ENCODE assay signal across 9 cellular contexts in genomic region chr2:222707689-222708273, GRCh38. TPM values are rescaled to one million over a fixed set of nuclear protein-coding genes. Genes with fewer than 3 reads are reported as not detected.
DNase-seq lines count a peak whose midpoint lies in the region; ATAC-seq and TF ChIP-seq lines count a peak whose summit lies in the region.
"Had no signal": no experiment of that assay in that cellular context is flagged by ENCODE, and none has a peak within 500 bp of the region (broad histone marks: within the 10 kb centered on the region; RNA-seq: fewer than 3 reads in every experiment).

No MANE protein-coding gene starts in this region.

- H3K9me3 ChIP-seq in T-helper 17 cell (ENCODE audit: control insufficient read depth, low read length, poor library complexity, severe bottlenecking) = no peaks in the 10 kb centered on the region
- no peaks in the 10 kb centered on the region for H3K9me3 ChIP-seq in lower lobe of right lung

- in situ Hi-C loops in ACHN (cut with HindIII; ENCODE audit: low pct_ligation_motif_present, low pct_unique_long_range_greater_than_20kb, low sequenced_read_pairs) = no loop called here

- ATAC-seq in HG02759 (IDR thresholded peaks at IDR 0.05; ENCODE audit: unreplicated experiment) (peak; percentile 52), T-helper 17 cell (peak; percentile 55), lower lobe of right lung (peak; percentile 50 to 52)

- peaks cover 25% of the 10 kb centered on the region for H3K4me1 ChIP-seq in lower lobe of right lung

- H3K36me3 ChIP-seq in lower lobe of right lung = no peaks in the 10 kb centered on the region

- DNase-seq in ELR (ENCODE audit: low read depth) (peak; percentile 86), T-helper 17 cell (no peak), lower lobe of right lung (no peak), ACHN (no peak), coronary artery (ENCODE audit: low spot score) (no peak), NCI-H1048 (lab: John Stamatoyannopoulos, UW) (no peak), C1 segment of cervical spinal cord (lab: John Stamatoyannopoulos, UW) (no peak)

- no peaks in the 10 kb centered on the region for H3K27me3 ChIP-seq in lower lobe of right lung (ENCODE audit: low read depth)

- intact Hi-C loops in lower lobe of right lung (cut with DNase I) = no loop called here

- no peaks in the 10 kb centered on the region for H3K36me3 Mint-ChIP-seq in T-helper 17 cell (ENCODE audit: low read depth)

- peak overlapping the region; percentile 7 for H3K4me3 Mint-ChIP-seq in T-helper 17 cell

- TF ChIP-seq CTCF in lower lobe of right lung (IDR thresholded peaks at IDR 0.05) (no peak), coronary artery (IDR thresholded peaks at IDR 0.05) (no peak)

- no peak overlapping the region for H3K27ac Mint-ChIP-seq in T-helper 17 cell

- no peaks in the 10 kb centered on the region for H3K4me1 Mint-ChIP-seq in T-helper 17 cell

- H3K4me3 ChIP-seq in lower lobe of right lung = no peak overlapping the region
- H3K4me3 ChIP-seq in coronary artery = no peak overlapping the region

- H3K27ac ChIP-seq in lower lobe of right lung = no peak overlapping the region
- peak overlapping the region in 1 of 2 donors; percentile 44 for H3K27ac ChIP-seq in coronary artery

- peaks cover 38% of the 10 kb centered on the region for H3K27me3 Mint-ChIP-seq in T-helper 17 cell

RNA-seq across cellular contexts. Expression of gene MOGAT1, which starts 36.3 kb away (rescaled TPM):
- total RNA-seq in T-helper 17 cell (not detected), lower lobe of right lung (3.2 TPM)
- total RNA-seq: T-helper 2 cell treated with Interferon-gamma antibody and Interleukin-4, amounts not matched to agents 100 ng/mL and 5 ng/mL, for 36 hours had no signal

RNA-seq across cellular contexts. Expression of gene FARSB, which starts 51.9 kb away (rescaled TPM):
- total RNA-seq in T-helper 17 cell = 10 to 100 TPM; 12.5 to 13.2 TPM
- 10.9 TPM for total RNA-seq in lower lobe of right lung
